ENCODE assay signal across 22 cellular contexts in genomic region chr3:143247007-143247563, GRCh38.
DNase-seq lines count a peak whose midpoint lies in the region; ATAC-seq and TF ChIP-seq lines count a peak whose summit lies in the region.
"Had no signal": no experiment of that assay in that cellular context is flagged by ENCODE, and none has a peak within 500 bp of the region (broad histone marks: within the 10 kb centered on the region; RNA-seq: fewer than 3 reads in every experiment).

No MANE protein-coding gene starts in this region.

- no peak overlapping the region for H3K4me3 Mint-ChIP-seq in stimulated activated naive CD8-positive, alpha-beta T cell treated with anti-CD3 and anti-CD28 coated beads, Interleukin-15, amount 100 ng/mL, for 72 hours
- H3K4me3 Mint-ChIP-seq: CD4-positive, alpha-beta memory T cell; HFFc6 had no signal

- no peaks in the 10 kb centered on the region for H3K36me3 ChIP-seq in neural cell (ENCODE audit: insufficient read depth, low read length)
- H3K36me3 ChIP-seq: BLaER1, Peyer's patch, SJSA1 had no signal

- DNase-seq in NCI-H1417 treated with DMSO at 0.1 percent for 48 hours (lab: John Stamatoyannopoulos, UW) = peak; percentile 31
- DNase-seq in NCI-H69 (lab: John Stamatoyannopoulos, UW) = peak; percentile 90
- DNase-seq in iPS-NIHi11 (ENCODE audit: low spot score) = peak; percentile 20
- no peak for DNase-seq in stimulated activated naive CD8-positive, alpha-beta T cell treated with anti-CD3 and anti-CD28 coated beads, Interleukin-15, amount 100 ng/mL, for 72 hours
- no peak for DNase-seq in germinal center (ENCODE audit: low spot score)
- no peak for DNase-seq in Ammon's horn (ENCODE audit: low spot score)
- DNase-seq: Calu3; CD4-positive, alpha-beta memory T cell; DMS53; EL; HFFc6; NCI-H1048; NCI-H187; NCI-H2107; NCI-H526; Peyer's patch had no signal

- H3K4me3 ChIP-seq in neural cell (ENCODE audit: low read length) = no peak overlapping the region
- H3K4me3 ChIP-seq: A549, BLaER1, GM12878, Peyer's patch, SJSA1 had no signal

- peak overlapping the region; percentile 31 for H3K27ac ChIP-seq in neural cell (ENCODE audit: low read length)
- H3K27ac ChIP-seq: A549, BLaER1, Peyer's patch, SJSA1 had no signal

- no peaks in the 10 kb centered on the region for H3K27me3 Mint-ChIP-seq in stimulated activated naive CD8-positive, alpha-beta T cell treated with anti-CD3 and anti-CD28 coated beads, Interleukin-15, amount 100 ng/mL, for 72 hours
- H3K27me3 Mint-ChIP-seq: CD4-positive, alpha-beta memory T cell had no signal

- H3K9me3 ChIP-seq in neural cell (ENCODE audit: low read length) = no peaks in the 10 kb centered on the region
- H3K9me3 ChIP-seq: A549, Peyer's patch, SJSA1 had no signal

- no peak overlapping the region for H3K4me2 ChIP-seq in neural cell (ENCODE audit: low read length)
- H3K4me2 ChIP-seq: A549, BLaER1 had no signal

- no peaks in the 10 kb centered on the region for H4K20me1 ChIP-seq in neural cell (ENCODE audit: insufficient read depth)
- H4K20me1 ChIP-seq: BLaER1 had no signal

- H3K27me3 ChIP-seq in neural cell (ENCODE audit: insufficient read depth, low read depth, low read length) = no peaks in the 10 kb centered on the region
- H3K27me3 ChIP-seq: BLaER1, Peyer's patch, SJSA1 had no signal

- no peaks in the 10 kb centered on the region for H3K79me2 ChIP-seq in neural cell (replicated peaks; ENCODE audit: insufficient read depth, low read length)

- no peaks in the 10 kb centered on the region for H3K9me2 ChIP-seq in neural cell (ENCODE audit: insufficient read depth, low read length)

- TF ChIP-seq RAD21 in neural cell (conservative IDR thresholded peaks at IDR 0.05) = no peak

- H2AFZ ChIP-seq in neural cell (ENCODE audit: low read depth, low read length) = no peak overlapping the region

- ATAC-seq in stimulated activated naive CD8-positive, alpha-beta T cell treated with anti-CD3 and anti-CD28 coated beads, Interleukin-15, amount 100 ng/mL, for 72 hours = no peak
- ATAC-seq: A549, GM12878, HepG2 had no signal

- H3K9ac ChIP-seq in neural cell (ENCODE audit: low read length) = no peak overlapping the region
- H3K9ac ChIP-seq: BLaER1 had no signal

- H3K27ac Mint-ChIP-seq in stimulated activated naive CD8-positive, alpha-beta T cell treated with anti-CD3 and anti-CD28 coated beads, Interleukin-15, amount 100 ng/mL, for 72 hours = no peak overlapping the region
- H3K27ac Mint-ChIP-seq: CD4-positive, alpha-beta memory T cell; HFFc6 had no signal

- no peak for TF ChIP-seq CTCF in neural cell (IDR thresholded peaks at IDR 0.05; ENCODE audit: poor library complexity, severe bottlenecking)

- H3K9me3 Mint-ChIP-seq in stimulated activated naive CD8-positive, alpha-beta T cell treated with anti-CD3 and anti-CD28 coated beads, Interleukin-15, amount 100 ng/mL, for 72 hours = peaks cover 11 to 12% of the 10 kb centered on the region in 2 donors
- H3K9me3 Mint-ChIP-seq: HFFc6 had no signal

- H3F3A ChIP-seq in neural cell (ENCODE audit: insufficient read depth, low read length, poor library complexity, severe bottlenecking) = no peaks in the 10 kb centered on the region

- H3K4me1 Mint-ChIP-seq in stimulated activated naive CD8-positive, alpha-beta T cell treated with anti-CD3 and anti-CD28 coated beads, Interleukin-15, amount 100 ng/mL, for 72 hours = no peaks in the 10 kb centered on the region
- H3K4me1 Mint-ChIP-seq: CD4-positive, alpha-beta memory T cell had no signal

- TF ChIP-seq EP300 in neural cell (conservative IDR thresholded peaks at IDR 0.05; ENCODE audit: poor library complexity, severe bottlenecking) = peak; percentile 67

TF ChIP-seq in neural cell, 6 proteins besides CTCF, POLR2A, EP300 and RAD21:
- TF ChIP-seq EZH2 (IDR thresholded peaks at IDR 0.05; ENCODE audit: borderline replicate concordance, insufficient read depth, low read length, poor library complexity, severe bottlenecking) (no peak), TAF1 (IDR thresholded peaks at IDR 0.05; ENCODE audit: low read depth) (no peak), SMC3 (conservative IDR thresholded peaks at IDR 0.05; ENCODE audit: poor library complexity) (no peak), REST (IDR thresholded peaks at IDR 0.05; ENCODE audit: borderline replicate concordance) (peak; percentile 54), MXI1 (conservative IDR thresholded peaks at IDR 0.05; ENCODE audit: poor library complexity, severe bottlenecking) (no peak), POLR2AphosphoS5 (IDR thresholded peaks at IDR 0.05) (peak; percentile 90)

Comparison
In these comparisons a context has a peak if more than half of its experiments do, and no peak if none do; other contexts are left out.
1. DNase-seq: peak in NCI-H1417 treated with DMSO at 0.1 percent for 48 hours (single experiment), NCI-H69 (single experiment) and iPS-NIHi11 (single experiment); none in stimulated activated naive CD8-positive, alpha-beta T cell treated with anti-CD3 and anti-CD28 coated beads, Interleukin-15, amount 100 ng/mL, for 72 hours (0 of 2), germinal center (single experiment) and Ammon's horn (single experiment).